24 cellular contexts compared by ENCODE assay signal in the genomic region with DNA sequence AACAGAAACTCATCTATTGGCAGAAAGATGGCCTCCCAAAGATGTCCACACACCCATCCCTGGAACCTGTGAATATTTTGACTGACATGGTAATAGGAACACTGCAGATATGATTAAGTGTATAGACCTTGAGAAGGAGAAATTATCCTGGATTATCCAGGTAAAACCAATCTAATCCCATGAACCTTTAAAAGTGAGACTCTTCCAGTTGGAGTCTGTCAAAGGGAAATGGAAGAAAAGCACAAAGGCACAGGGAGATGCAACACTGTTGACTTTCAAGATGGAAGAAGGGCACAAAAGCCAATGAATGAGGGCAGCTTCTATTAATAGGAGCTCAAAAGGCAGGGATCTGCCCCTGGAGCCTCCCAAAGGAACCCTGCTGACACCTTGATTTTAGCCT.
"Had no signal": no experiment of that assay in that cellular context is flagged by ENCODE, and none has a peak within 500 bp of the region (broad histone marks: within the 10 kb centered on the region; RNA-seq: fewer than 3 reads in every experiment).

No MANE protein-coding gene starts in this region.

- FAIRE-seq: endothelial cell of umbilical vein, frontal cortex, kidney had no signal

- H3K27ac Mint-ChIP-seq: immature natural killer cell; mesothelial cell of epicardium; naive thymus-derived CD4-positive, alpha-beta T cell had no signal

- H3K4me1 Mint-ChIP-seq: immature natural killer cell; naive thymus-derived CD4-positive, alpha-beta T cell had no signal

- H3K79me2 ChIP-seq: hepatocyte had no signal

- H3K4me3 Mint-ChIP-seq: immature natural killer cell; mesothelial cell of epicardium; naive thymus-derived CD4-positive, alpha-beta T cell had no signal

- DNase-seq: dermis blood vessel endothelial cell; dorsolateral prefrontal cortex; effector CD4-positive, alpha-beta T cell; effector memory CD4-positive, alpha-beta T cell; foreskin keratinocyte; heart left ventricle; hypothalamus; immature natural killer cell; islet precursor cell; kidney; kidney glomerular epithelial cell; left colon; left lung; left ventricle myocardium superior; lower lobe of right lung; mesenchymal stem cell; naive thymus-derived CD4-positive, alpha-beta T cell had no signal

- H3K36me3 ChIP-seq: esophagus muscularis mucosa, gastroesophageal sphincter, heart left ventricle, left lung, lower lobe of right lung had no signal

- H3K36me3 Mint-ChIP-seq: immature natural killer cell; mesothelial cell of epicardium; naive thymus-derived CD4-positive, alpha-beta T cell had no signal

- H3K4me1 ChIP-seq: foreskin keratinocyte, gastroesophageal sphincter, left lung, lower lobe of right lung had no signal

- H3K27ac ChIP-seq: coronary artery, dorsolateral prefrontal cortex, esophagus muscularis mucosa, foreskin keratinocyte, gastroesophageal sphincter, heart left ventricle, hepatocyte, left lung, lower lobe of right lung had no signal

- H3K4me2 ChIP-seq: hepatocyte had no signal

- H3K9me3 ChIP-seq: esophagus muscularis mucosa, gastroesophageal sphincter, left lung, lower lobe of right lung had no signal

- ATAC-seq: foreskin keratinocyte; gastroesophageal sphincter; heart left ventricle; left colon; left lung; left ventricle myocardium superior; lower lobe of right lung; naive thymus-derived CD4-positive, alpha-beta T cell had no signal

- H2AFZ ChIP-seq: hepatocyte had no signal

- H3K4me3 ChIP-seq: coronary artery, dorsolateral prefrontal cortex, esophagus muscularis mucosa, gastroesophageal sphincter, heart left ventricle, hepatocyte, left lung, lower lobe of right lung had no signal

- H3K27me3 ChIP-seq: esophagus muscularis mucosa, foreskin keratinocyte, gastroesophageal sphincter, hepatocyte, left lung had no signal
